8 cellular contexts compared by ENCODE assay signal in the genomic region with DNA sequence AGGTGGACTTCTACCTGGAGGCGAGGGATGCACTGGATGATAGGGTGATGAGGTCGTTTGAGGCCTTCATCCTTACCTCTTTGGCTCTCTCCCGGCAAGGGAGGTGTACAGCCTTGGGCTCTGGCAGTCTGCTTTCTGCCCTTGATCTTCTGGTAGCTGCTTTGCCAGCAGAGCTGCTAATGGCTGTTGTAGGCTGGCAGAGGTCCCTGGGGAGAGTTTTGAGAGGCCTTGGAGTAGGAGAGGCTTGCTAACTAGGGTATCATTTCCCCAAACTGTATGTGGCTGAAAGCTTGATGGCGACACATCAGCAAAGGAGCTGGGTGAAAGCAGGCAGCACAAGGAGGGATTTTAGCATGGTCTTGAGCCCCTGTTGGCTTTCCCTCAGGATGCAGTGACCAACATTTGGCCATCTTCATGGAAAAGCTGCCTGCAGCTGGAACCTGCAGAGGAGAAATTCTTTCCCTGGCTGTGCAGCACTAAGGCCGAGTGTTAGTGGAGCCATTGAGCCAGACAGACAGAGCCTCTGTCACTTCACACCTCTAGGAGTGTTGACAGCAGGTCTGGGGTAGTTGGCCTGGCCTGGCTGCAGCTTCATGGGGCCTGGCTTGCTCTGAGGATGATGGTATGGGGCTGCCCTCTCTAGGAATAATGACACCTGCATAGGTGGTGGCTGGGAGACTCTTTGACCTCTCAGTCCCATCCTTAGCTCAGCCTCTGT. TPM values are rescaled to one million over a fixed set of nuclear protein-coding genes. Genes with fewer than 3 reads are reported as not detected.
A peak's percentile ranks its signal among the peaks of the same experiment; 100 is the strongest.
DNase-seq lines count a peak whose midpoint lies in the region; ATAC-seq, FAIRE-seq and TF ChIP-seq lines count a peak whose summit lies in the region.

No MANE protein-coding gene starts in this region.

- no peaks in the 10 kb centered on the region for H3K79me2 ChIP-seq in GM23338 (replicated peaks; ENCODE audit: insufficient read depth)
- H3K79me2 ChIP-seq in H1 (ENCODE audit: control insufficient read depth in 1 of 2, insufficient read depth in 2 of 2, low read length in 2 of 2) = no peaks in the 10 kb centered on the region

- no peak overlapping the region for H2BK20ac ChIP-seq in H1 (ENCODE audit: low read length)

- FAIRE-seq in H1 (lab: Jason Lieb, UNC) = no peak

- no peaks in the 10 kb centered on the region for H3K36me3 ChIP-seq in GM23338 (ENCODE audit: insufficient read depth)
- H3K36me3 ChIP-seq in H1 (ENCODE audit: control insufficient read depth in 2 of 4, insufficient read depth in 4 of 4, low read length in 3 of 4) = no peaks in the 10 kb centered on the region
- H3K36me3 ChIP-seq in sigmoid colon = no peaks in the 10 kb centered on the region
- H3K36me3 ChIP-seq in aorta (ENCODE audit: control insufficient read depth in 1 of 2, insufficient read depth in 2 of 2, low read length in 1 of 2) = no peaks in the 10 kb centered on the region

- no peak overlapping the region for H3K56ac ChIP-seq in H1 (replicated peaks; ENCODE audit: insufficient read length, low read depth, low read length)

- WGBS in H1 (ENCODE audit: extremely low coverage in 1 of 2, insufficient coverage in 1 of 2, insufficient read length in 1 of 2, insufficient replicate concordance in 2 of 2, low coverage in 1 of 2, low lambda C conversion rate in 2 of 2, missing lambda C conversion rate in 1 of 2), 2 experiments = 52% methylated on average over 5 of the region's 5 CpGs; no CpG with 5 or more reads in 1 of the 2 experiments
- 54 to 64% methylated on average over 5 of the region's 5 CpGs for WGBS in sigmoid colon, 2 donors
- WGBS in aorta, 2 donors = 61 to 73% methylated on average over 5 of the region's 5 CpGs

- H3K27me3 Mint-ChIP-seq in GM23338 (ENCODE audit: insufficient read depth, low read depth, poor library complexity) = peaks cover 34% of the 10 kb centered on the region

- H2BK5ac ChIP-seq in H1 (ENCODE audit: low read depth, low read length) = no peak overlapping the region

- H3K27ac ChIP-seq in GM23338 (ENCODE audit: low read depth) = no peak overlapping the region
- no peak overlapping the region for H3K27ac ChIP-seq in H1 (ENCODE audit: low read depth, low read length)
- H3K27ac ChIP-seq in sigmoid colon = peak overlapping the region in 2 of 4 donors; percentile 23 to 29
- H3K27ac ChIP-seq in aorta (ENCODE audit: low read depth in 1 of 2, low read length in 2 of 2) = no peak overlapping the region

- peaks cover 34% of the 10 kb centered on the region for H3K27me3 ChIP-seq in GM23338 (ENCODE audit: insufficient read depth)
- peaks cover 0 to 27% (median 18%) of the 10 kb centered on the region in 4 experiments; a peak in 6 of 7 replicates for H3K27me3 ChIP-seq in H1 (replicated peaks in 1 of 4; ENCODE audit: control insufficient read depth in 3 of 4, extremely low read depth in 1 of 4, insufficient read depth in 3 of 4, low read length in 3 of 4)
- peaks cover 4 to 29% (median 6%) of the 10 kb centered on the region in 3 donors for H3K27me3 ChIP-seq in sigmoid colon
- no peaks in the 10 kb centered on the region for H3K27me3 ChIP-seq in aorta (ENCODE audit: control insufficient read depth in 1 of 2, insufficient read depth in 2 of 2, low read length in 1 of 2)

- no peak for TF ChIP-seq RAD21 in H1 (IDR thresholded peaks at IDR 0.05 in 1 of 2, conservative IDR thresholded peaks at IDR 0.05 in 1 of 2; ENCODE audit: low read depth in 2 of 2, low read length in 2 of 2)

- POLR2A ChIA-PET in H1 (lab: Charles Lee; ENCODE audit: partially characterized antibody) = interaction anchor here (0.6 to 1.2 kb wide), 5 partner anchors 9 to 146 kb away, joined by 3 to 4 read pairs (median 3); a partner anchor contains a TSS

- no peaks in the 10 kb centered on the region for H3K36me3 Mint-ChIP-seq in GM23338 (ENCODE audit: low read depth)

- H2BK12ac ChIP-seq in H1 (ENCODE audit: low read depth, low read length) = peak overlapping the region; percentile 71; the same call in 1 of the 2 replicates

- no peak overlapping the region for H2BK120ac ChIP-seq in H1 (replicated peaks; ENCODE audit: low read depth, low read length)

- H3K27ac Mint-ChIP-seq in GM23338 = no peak overlapping the region

- peak overlapping the region; percentile 76 for H3K4me3 Mint-ChIP-seq in GM23338

- H3K9me3 ChIP-seq in H1 (ENCODE audit: insufficient read depth in 2 of 2, low read depth in 1 of 2, low read length in 1 of 2) (no peaks in the 10 kb centered on the region), sigmoid colon (no peaks in the 10 kb centered on the region), aorta (ENCODE audit: control insufficient read depth, low read length) (no peaks in the 10 kb centered on the region)

- DNase-seq in GM23338 (ENCODE audit: low spot score) (no peak), NOMO-1 treated with dmso at 0.1 percent for 144 hours (lab: John Stamatoyannopoulos, UW; ENCODE audit: unreplicated experiment) (peak; percentile 48), H1 (ENCODE audit: low read depth in 1 of 2, low spot score in 2 of 2) (no peak), sigmoid colon (no peak), aorta (no peak)

- H3K9me2 ChIP-seq in GM23338 (ENCODE audit: insufficient read depth) = no peaks in the 10 kb centered on the region

- no peak for TF ChIP-seq EP300 in H1 (IDR thresholded peaks at IDR 0.05; ENCODE audit: borderline replicate concordance in 1 of 2, low read depth in 2 of 2, low read length in 2 of 2)
- TF ChIP-seq EP300 in sigmoid colon (IDR thresholded peaks at IDR 0.05) = no peak

- TF ChIP-seq POLR2A in H1 (IDR thresholded peaks at IDR 0.05; ENCODE audit: control extremely low read depth in 1 of 2, low read depth in 2 of 2, low read length in 2 of 2) (no peak), sigmoid colon (IDR thresholded peaks at IDR 0.05) (no peak)

- H3K9me3 Mint-ChIP-seq in GM23338 = no peaks in the 10 kb centered on the region

- H2AFZ ChIP-seq in GM23338 (peak overlapping the region; percentile 90), H1 (ENCODE audit: low read length) (no peak overlapping the region)

- peaks cover 11% of the 10 kb centered on the region for H3K23me2 ChIP-seq in H1 (ENCODE audit: low read depth, low read length)

- 0 out of 7 replicates have a peak overlapping the region, but pooled peaks of 1 of the 4 experiments have one; percentile 61 for H3K9ac ChIP-seq in H1 (replicated peaks in 1 of 4; ENCODE audit: extremely low read depth in 1 of 4, low read depth in 3 of 4, low read length in 3 of 4)

- CTCF ChIA-PET in H1 (lab: Charles Lee; ENCODE audit: partially characterized antibody) = interaction anchor here (0.6 to 1.9 kb wide), 28 partner anchors 8 to 482 kb away, joined by 3 to 8 read pairs (median 4); no protein-coding TSS in a partner anchor

- peak overlapping the region; percentile 29 for H3K4ac ChIP-seq in H1 (replicated peaks; ENCODE audit: insufficient read length, low read depth, low read length)

- H3K4me2 ChIP-seq in GM23338 = peak overlapping the region; percentile 84
- peak overlapping the region; percentile 56 to 98 for H3K4me2 ChIP-seq in H1 (ENCODE audit: insufficient read depth in 1 of 2, low read depth in 2 of 2, low read length in 2 of 2)

- H2BK15ac ChIP-seq in H1 (ENCODE audit: low read length) = peak overlapping the region; percentile 83; the same call in 1 of the 2 replicates

- intact Hi-C loops in sigmoid colon (cut with DNase I) = no loop called here
- intact Hi-C loops in aorta (cut with DNase I) = no loop called here

- H3K79me1 ChIP-seq in H1 (ENCODE audit: low read depth, low read length) = no peaks in the 10 kb centered on the region

- peak overlapping the region; percentile 29 for H4K5ac ChIP-seq in H1 (ENCODE audit: insufficient read length, low read depth, low read length)

- H3K18ac ChIP-seq in H1 (ENCODE audit: extremely low read depth, low read length) = no peak overlapping the region

- H3K23ac ChIP-seq in H1 (ENCODE audit: insufficient read length) = no peak overlapping the region

- H3K4me3 ChIP-seq in GM23338 (peak overlapping the region; percentile 83), H1 (ENCODE audit: extremely low read depth in 1 of 4, insufficient read depth in 2 of 4, low read depth in 3 of 4, low read length in 4 of 4) (peak overlapping the region; percentile 32 to 74 (median 62); a peak in 6 of 8 replicates), sigmoid colon (peak overlapping the region in 3 of 4 donors; percentile 45 to 63 (median 58)), aorta (ENCODE audit: low read length in 2 of 2) (no peak overlapping the region)

- H4K91ac ChIP-seq in H1 (replicated peaks; ENCODE audit: insufficient read length, low read length) = peak overlapping the region; percentile 66

- H3F3A ChIP-seq in GM23338 (replicated peaks; ENCODE audit: low read depth) = no peaks in the 10 kb centered on the region

- no peak overlapping the region for H3K14ac ChIP-seq in H1 (ENCODE audit: insufficient read length)

- H4K20me1 ChIP-seq in GM23338 (replicated peaks; ENCODE audit: insufficient read depth) (no peaks in the 10 kb centered on the region), H1 (replicated peaks in 1 of 2; ENCODE audit: control insufficient read depth in 1 of 2, insufficient read depth in 2 of 2, low read length in 2 of 2) (no peaks in the 10 kb centered on the region)

- ATAC-seq in GM23338 (no peak), GM21526 (IDR thresholded peaks at IDR 0.05; ENCODE audit: low FRiP score, unreplicated experiment) (no peak), GM18520 (IDR thresholded peaks at IDR 0.05; ENCODE audit: unreplicated experiment) (no peak), aorta (ENCODE audit: low FRiP score) (no peak), GM18873 (IDR thresholded peaks at IDR 0.05; ENCODE audit: low FRiP score, unreplicated experiment) (no peak)

- H2AK5ac ChIP-seq in H1 (ENCODE audit: low read depth, low read length) = no peak overlapping the region

- peaks cover 11% of the 10 kb centered on the region for H3K4me1 ChIP-seq in GM23338 (ENCODE audit: insufficient read depth)
- H3K4me1 ChIP-seq in H1 (replicated peaks in 1 of 4; ENCODE audit: control insufficient read depth in 3 of 4, insufficient read depth in 4 of 4, low read length in 3 of 4) = peaks cover 6 to 18% (median 9%) of the 10 kb centered on the region in 4 experiments
- peaks cover 0 to 25% (median 23%) of the 10 kb centered on the region in 4 donors for H3K4me1 ChIP-seq in sigmoid colon
- H3K4me1 ChIP-seq in aorta (ENCODE audit: control insufficient read depth in 1 of 2, insufficient read depth in 2 of 2, low read length in 2 of 2) = no peaks in the 10 kb centered on the region

- H4K8ac ChIP-seq in H1 (ENCODE audit: extremely low read depth, insufficient read depth, low read length) = no peak overlapping the region

- TF ChIP-seq CTCF in GM23338 (conservative IDR thresholded peaks at IDR 0.05; ENCODE audit: low read depth in 2 of 2) (no peak), H1 (IDR thresholded peaks at IDR 0.05; ENCODE audit: control extremely low read depth in 1 of 3, insufficient read depth in 1 of 3, low read depth in 1 of 3, low read length in 3 of 3) (no peak), sigmoid colon (IDR thresholded peaks at IDR 0.05) (no peak)

- peaks cover 32% of the 10 kb centered on the region for H3K4me1 Mint-ChIP-seq in GM23338

RNA-seq across cellular contexts. Expression of a gene that starts 3.5 kb away (rescaled TPM):
- total RNA-seq in GM23338 (2014; rRNA removed; shearing (Covaris generic)) = 1.8 and 2.1 TPM in 2 replicates
- polyA plus RNA-seq in GM23338 (2016; fragmentation: Nextera tagmentation; extraction: Ambion mirVana) (1.6 and 1.7 TPM in 2 replicates), H1 (2011; rRNA removed) (4.0 and 10.9 TPM in 2 replicates), sigmoid colon (1 to 10 TPM; 4.2 to 8.1 (median 5.1) TPM), aorta (1 to 10 TPM; 2.5 to 3.8 TPM)
- 5.2 and 6.3 TPM in 2 replicates for total RNA-seq in H1 (2021; fragmentation: NEBNext Ultra II Directional; extraction: Animal tissue kit (Norgen Biotek cat#: 25700))
- polyA plus RNA-seq in H1 (2011; cell fraction: cytosol; rRNA removed) = 3.2 TPM
- polyA plus RNA-seq in H1 (2011; cell fraction: nucleus; rRNA removed) = 12.0 TPM
- polyA plus RNA-seq in H1 (2012, experiment 1 of 2) = 2.7 to 4.5 TPM (median 3.3 TPM) in 4 replicates
- polyA plus RNA-seq in H1 (2012, experiment 2 of 2) = 1.6 TPM
- 2.7 TPM for polyA plus RNA-seq in H1 (2013, experiment 1 of 2)
- polyA plus RNA-seq in H1 (2013, experiment 2 of 2) = 2.3 TPM
- 7.4 and 11.1 TPM in 2 replicates for polyA minus RNA-seq in H1 (2011; rRNA and poly(A)+ RNA removed)
- polyA minus RNA-seq in H1 (2011; cell fraction: cytosol; rRNA and poly(A)+ RNA removed) = 2.5 TPM
- 38.5 TPM for polyA minus RNA-seq in H1 (2011; cell fraction: nucleus; rRNA and poly(A)+ RNA removed)
- total RNA-seq in sigmoid colon (1 to 10 TPM; 4.3 to 6.4 (median 4.8) TPM), aorta (10 to 100 TPM in 1 of 2 donors, 1 to 10 TPM in 1; 7.8 to 16.9 TPM)

Comparison
In these comparisons a context has a peak if more than half of its experiments do, and no peak if none do; other contexts are left out.
1. H3K4me3 ChIP-seq: peak in GM23338 (single experiment), H1 (4 of 4) and sigmoid colon (3 of 4); none in aorta (0 of 2).